8 cellular contexts compared by ENCODE assay signal in genomic region chr13:19586904-19587634, GRCh38. TPM values are rescaled to one million over a fixed set of nuclear protein-coding genes. Genes with fewer than 3 reads are reported as not detected.
A peak's percentile ranks its signal among the peaks of the same experiment; 100 is the strongest.
DNase-seq lines count a peak whose midpoint lies in the region; ATAC-seq and TF ChIP-seq lines count a peak whose summit lies in the region.

No MANE protein-coding gene starts in this region.

- H3K4me1 Mint-ChIP-seq in activated T-cell treated with anti-CD3 and anti-CD28 coated beads, Interleukin-2, amount 50 U/mL, for 4 hours (ENCODE audit: low read depth): peaks cover 22% of the 10 kb centered on the region
- no peaks in the 10 kb centered on the region for H3K4me1 Mint-ChIP-seq in Calu3 (ENCODE audit: low read depth, unreplicated experiment)

- no peaks in the 10 kb centered on the region for H3K36me3 Mint-ChIP-seq in activated T-cell treated with anti-CD3 and anti-CD28 coated beads, Interleukin-2, amount 50 U/mL, for 4 hours (ENCODE audit: insufficient read depth)
- H3K36me3 Mint-ChIP-seq in Calu3 (ENCODE audit: insufficient read depth, unreplicated experiment): no peaks in the 10 kb centered on the region

- DNase-seq in OCI-M1 (lab: John Stamatoyannopoulos, UW) (peak; percentile 74), kidney tubule cell (ENCODE audit: low spot score) (peak; percentile 51), Calu3 (no peak), Ammon's horn (ENCODE audit: low spot score) (no peak)
- peak; percentile 67 for DNase-seq in activated T-cell treated with anti-CD3 and anti-CD28 coated beads, Interleukin-2, amount 50 U/mL, for 4 hours
- DNase-seq in stimulated activated CD8-positive, alpha-beta memory T cell treated with anti-CD3 and anti-CD28 coated beads, Interleukin-7, amount 100 ng/mL, for 4 hours (ENCODE audit: low read depth in 2 of 2): peak; percentile 63 to 70

- H3K27me3 Mint-ChIP-seq in activated T-cell treated with anti-CD3 and anti-CD28 coated beads, Interleukin-2, amount 50 U/mL, for 4 hours (ENCODE audit: low read depth): peaks cover 4% of the 10 kb centered on the region
- H3K27me3 Mint-ChIP-seq in Calu3 (ENCODE audit: unreplicated experiment): peaks cover 13% of the 10 kb centered on the region

- peak overlapping the region; percentile 77 for H3K4me3 Mint-ChIP-seq in activated T-cell treated with anti-CD3 and anti-CD28 coated beads, Interleukin-2, amount 50 U/mL, for 4 hours
- no peak overlapping the region for H3K4me3 Mint-ChIP-seq in Calu3 (ENCODE audit: low read depth, unreplicated experiment)

- H3K27ac Mint-ChIP-seq in Calu3 (ENCODE audit: unreplicated experiment): no peak overlapping the region

- CTCF ChIA-PET in Calu3 (lab: Charles Lee): interaction anchor here (1.0 to 1.2 kb wide), 2 partner anchors 12 to 32 kb away, joined by 3 to 5 read pairs; no protein-coding TSS in a partner anchor

- intact Hi-C loops in Calu3 (cut with micrococcal nuclease; ENCODE audit: unreplicated experiment): loop anchor here (2.0 kb wide), 1 partner anchor 302 kb away; no protein-coding TSS in a partner anchor

- peak; percentile 86 for ATAC-seq in GM18909 (IDR thresholded peaks at IDR 0.05; ENCODE audit: poor library complexity, unreplicated experiment)
- ATAC-seq in HG02885 (IDR thresholded peaks at IDR 0.05; ENCODE audit: poor library complexity, unreplicated experiment): peak; percentile 73
- peak; percentile 93 to 95 for ATAC-seq in activated T-cell treated with anti-CD3 and anti-CD28 coated beads, Interleukin-2, amount 50 U/mL, for 4 hours

- peaks cover 9% of the 10 kb centered on the region for H3K9me3 Mint-ChIP-seq in activated T-cell treated with anti-CD3 and anti-CD28 coated beads, Interleukin-2, amount 50 U/mL, for 4 hours
- no peaks in the 10 kb centered on the region for H3K9me3 Mint-ChIP-seq in Calu3 (ENCODE audit: low read depth, unreplicated experiment)

- TF ChIP-seq CTCF in Calu3 (IDR thresholded peaks at IDR 0.05; ENCODE audit: unreplicated experiment): no peak

- no TSS peak for BruUV-seq in Calu3 (replicated peaks; lab: Mats Ljungman, UMichigan)

RNA-seq across cellular contexts. Expression of gene TPTE2, which starts 25.7 kb away (rescaled TPM):
- total RNA-seq in activated T-cell treated with anti-CD3 and anti-CD28 coated beads, Interleukin-2, amount 50 U/mL, for 4 hours: not detected
- total RNA-seq in Calu3 (2022): not detected in 2 replicates

RNA-seq across cellular contexts. Expression of gene MPHOSPH8, which starts 46.4 kb away (rescaled TPM):
- total RNA-seq in activated T-cell treated with anti-CD3 and anti-CD28 coated beads, Interleukin-2, amount 50 U/mL, for 4 hours: 10 to 100 TPM; 26.6 to 30.3 (median 29.9) TPM
- 17.5 and 17.8 TPM in 2 replicates for total RNA-seq in Calu3 (2022)

Comparison
In these comparisons a context has a peak if more than half of its experiments do, and no peak if none do; other contexts are left out.
1. DNase-seq: peak in OCI-M1 (single experiment), activated T-cell treated with anti-CD3 and anti-CD28 coated beads, Interleukin-2, amount 50 U/mL, for 4 hours (single experiment), kidney tubule cell (single experiment) and stimulated activated CD8-positive, alpha-beta memory T cell treated with anti-CD3 and anti-CD28 coated beads, Interleukin-7, amount 100 ng/mL, for 4 hours (2 of 2); none in Calu3 (single experiment) and Ammon's horn (single experiment).
2. Peak in every context shown above with its lines, with median percentiles within 50 percentile points of each other: ATAC-seq.